In the genomic region with DNA sequence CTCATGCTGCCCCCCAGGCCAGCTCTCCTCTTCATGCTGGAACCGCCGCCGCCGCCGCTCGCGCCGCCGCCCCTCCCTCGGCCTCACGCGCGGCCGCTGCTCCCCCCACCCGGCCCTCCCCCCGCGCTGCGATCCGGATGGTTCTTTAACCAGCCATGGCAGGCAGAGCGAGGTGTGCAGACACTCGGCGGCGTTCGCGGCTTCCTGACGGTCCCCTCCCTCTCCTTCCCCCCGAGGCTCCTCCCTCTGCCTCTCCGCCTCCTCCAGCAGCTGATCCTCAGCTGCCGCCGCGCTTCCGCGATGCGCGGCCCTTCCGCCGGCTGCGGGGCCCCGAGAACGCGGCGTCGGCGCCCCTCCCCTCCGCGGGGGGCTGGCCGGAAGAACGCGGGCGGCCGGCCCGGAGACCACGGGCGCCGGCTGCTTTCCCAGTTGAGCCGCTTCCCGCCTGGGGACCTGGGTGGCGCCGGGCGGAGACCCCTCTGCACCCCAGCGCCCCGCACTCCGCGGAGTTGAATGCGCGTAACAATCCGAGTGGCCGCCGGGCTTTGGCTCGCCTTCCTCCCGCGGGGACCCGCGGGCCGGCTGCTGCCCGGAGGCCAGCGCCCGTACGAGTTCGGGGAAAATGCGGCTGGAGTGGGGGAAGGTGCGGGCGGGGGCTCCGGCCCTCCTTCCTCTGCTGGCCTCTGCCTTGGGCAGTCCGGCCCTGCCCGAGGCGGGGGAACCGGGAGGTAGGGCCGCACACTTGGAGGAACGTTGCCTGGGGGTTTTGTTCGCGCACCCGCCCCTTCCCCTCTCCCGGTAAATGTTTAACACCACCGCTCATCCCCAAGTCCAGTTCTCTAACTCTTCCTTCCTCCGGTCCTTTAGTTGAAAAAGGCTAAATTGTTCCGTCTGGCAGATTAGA, we compare ENCODE assay signal across 1 cellular context.
TF ChIP-seq lines count a peak whose summit lies in the region.

A gene with protein sequence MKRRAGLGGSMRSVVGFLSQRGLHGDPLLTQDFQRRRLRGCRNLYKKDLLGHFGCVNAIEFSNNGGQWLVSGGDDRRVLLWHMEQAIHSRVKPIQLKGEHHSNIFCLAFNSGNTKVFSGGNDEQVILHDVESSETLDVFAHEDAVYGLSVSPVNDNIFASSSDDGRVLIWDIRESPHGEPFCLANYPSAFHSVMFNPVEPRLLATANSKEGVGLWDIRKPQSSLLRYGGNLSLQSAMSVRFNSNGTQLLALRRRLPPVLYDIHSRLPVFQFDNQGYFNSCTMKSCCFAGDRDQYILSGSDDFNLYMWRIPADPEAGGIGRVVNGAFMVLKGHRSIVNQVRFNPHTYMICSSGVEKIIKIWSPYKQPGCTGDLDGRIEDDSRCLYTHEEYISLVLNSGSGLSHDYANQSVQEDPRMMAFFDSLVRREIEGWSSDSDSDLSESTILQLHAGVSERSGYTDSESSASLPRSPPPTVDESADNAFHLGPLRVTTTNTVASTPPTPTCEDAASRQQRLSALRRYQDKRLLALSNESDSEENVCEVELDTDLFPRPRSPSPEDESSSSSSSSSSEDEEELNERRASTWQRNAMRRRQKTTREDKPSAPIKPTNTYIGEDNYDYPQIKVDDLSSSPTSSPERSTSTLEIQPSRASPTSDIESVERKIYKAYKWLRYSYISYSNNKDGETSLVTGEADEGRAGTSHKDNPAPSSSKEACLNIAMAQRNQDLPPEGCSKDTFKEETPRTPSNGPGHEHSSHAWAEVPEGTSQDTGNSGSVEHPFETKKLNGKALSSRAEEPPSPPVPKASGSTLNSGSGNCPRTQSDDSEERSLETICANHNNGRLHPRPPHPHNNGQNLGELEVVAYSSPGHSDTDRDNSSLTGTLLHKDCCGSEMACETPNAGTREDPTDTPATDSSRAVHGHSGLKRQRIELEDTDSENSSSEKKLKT (minus strand): TSS at position 176 of the 904 bp plus-strand sequence. CDS start 141 bp downstream, at position 35.

TF ChIP-seq in H1, 55 proteins besides CTCF, POLR2A, EP300 and RAD21:
- 0 out of 4 replicates have a peak, but pooled peaks have one; percentile 21 to 69 for TF ChIP-seq HDAC2 (IDR thresholded peaks at IDR 0.05; ENCODE audit: borderline replicate concordance in 1 of 2, low read depth in 2 of 2, low read length in 2 of 2)
- no peak for TF ChIP-seq KDM5A (IDR thresholded peaks at IDR 0.05; ENCODE audit: low read length)
- TF ChIP-seq, protein P1, sequence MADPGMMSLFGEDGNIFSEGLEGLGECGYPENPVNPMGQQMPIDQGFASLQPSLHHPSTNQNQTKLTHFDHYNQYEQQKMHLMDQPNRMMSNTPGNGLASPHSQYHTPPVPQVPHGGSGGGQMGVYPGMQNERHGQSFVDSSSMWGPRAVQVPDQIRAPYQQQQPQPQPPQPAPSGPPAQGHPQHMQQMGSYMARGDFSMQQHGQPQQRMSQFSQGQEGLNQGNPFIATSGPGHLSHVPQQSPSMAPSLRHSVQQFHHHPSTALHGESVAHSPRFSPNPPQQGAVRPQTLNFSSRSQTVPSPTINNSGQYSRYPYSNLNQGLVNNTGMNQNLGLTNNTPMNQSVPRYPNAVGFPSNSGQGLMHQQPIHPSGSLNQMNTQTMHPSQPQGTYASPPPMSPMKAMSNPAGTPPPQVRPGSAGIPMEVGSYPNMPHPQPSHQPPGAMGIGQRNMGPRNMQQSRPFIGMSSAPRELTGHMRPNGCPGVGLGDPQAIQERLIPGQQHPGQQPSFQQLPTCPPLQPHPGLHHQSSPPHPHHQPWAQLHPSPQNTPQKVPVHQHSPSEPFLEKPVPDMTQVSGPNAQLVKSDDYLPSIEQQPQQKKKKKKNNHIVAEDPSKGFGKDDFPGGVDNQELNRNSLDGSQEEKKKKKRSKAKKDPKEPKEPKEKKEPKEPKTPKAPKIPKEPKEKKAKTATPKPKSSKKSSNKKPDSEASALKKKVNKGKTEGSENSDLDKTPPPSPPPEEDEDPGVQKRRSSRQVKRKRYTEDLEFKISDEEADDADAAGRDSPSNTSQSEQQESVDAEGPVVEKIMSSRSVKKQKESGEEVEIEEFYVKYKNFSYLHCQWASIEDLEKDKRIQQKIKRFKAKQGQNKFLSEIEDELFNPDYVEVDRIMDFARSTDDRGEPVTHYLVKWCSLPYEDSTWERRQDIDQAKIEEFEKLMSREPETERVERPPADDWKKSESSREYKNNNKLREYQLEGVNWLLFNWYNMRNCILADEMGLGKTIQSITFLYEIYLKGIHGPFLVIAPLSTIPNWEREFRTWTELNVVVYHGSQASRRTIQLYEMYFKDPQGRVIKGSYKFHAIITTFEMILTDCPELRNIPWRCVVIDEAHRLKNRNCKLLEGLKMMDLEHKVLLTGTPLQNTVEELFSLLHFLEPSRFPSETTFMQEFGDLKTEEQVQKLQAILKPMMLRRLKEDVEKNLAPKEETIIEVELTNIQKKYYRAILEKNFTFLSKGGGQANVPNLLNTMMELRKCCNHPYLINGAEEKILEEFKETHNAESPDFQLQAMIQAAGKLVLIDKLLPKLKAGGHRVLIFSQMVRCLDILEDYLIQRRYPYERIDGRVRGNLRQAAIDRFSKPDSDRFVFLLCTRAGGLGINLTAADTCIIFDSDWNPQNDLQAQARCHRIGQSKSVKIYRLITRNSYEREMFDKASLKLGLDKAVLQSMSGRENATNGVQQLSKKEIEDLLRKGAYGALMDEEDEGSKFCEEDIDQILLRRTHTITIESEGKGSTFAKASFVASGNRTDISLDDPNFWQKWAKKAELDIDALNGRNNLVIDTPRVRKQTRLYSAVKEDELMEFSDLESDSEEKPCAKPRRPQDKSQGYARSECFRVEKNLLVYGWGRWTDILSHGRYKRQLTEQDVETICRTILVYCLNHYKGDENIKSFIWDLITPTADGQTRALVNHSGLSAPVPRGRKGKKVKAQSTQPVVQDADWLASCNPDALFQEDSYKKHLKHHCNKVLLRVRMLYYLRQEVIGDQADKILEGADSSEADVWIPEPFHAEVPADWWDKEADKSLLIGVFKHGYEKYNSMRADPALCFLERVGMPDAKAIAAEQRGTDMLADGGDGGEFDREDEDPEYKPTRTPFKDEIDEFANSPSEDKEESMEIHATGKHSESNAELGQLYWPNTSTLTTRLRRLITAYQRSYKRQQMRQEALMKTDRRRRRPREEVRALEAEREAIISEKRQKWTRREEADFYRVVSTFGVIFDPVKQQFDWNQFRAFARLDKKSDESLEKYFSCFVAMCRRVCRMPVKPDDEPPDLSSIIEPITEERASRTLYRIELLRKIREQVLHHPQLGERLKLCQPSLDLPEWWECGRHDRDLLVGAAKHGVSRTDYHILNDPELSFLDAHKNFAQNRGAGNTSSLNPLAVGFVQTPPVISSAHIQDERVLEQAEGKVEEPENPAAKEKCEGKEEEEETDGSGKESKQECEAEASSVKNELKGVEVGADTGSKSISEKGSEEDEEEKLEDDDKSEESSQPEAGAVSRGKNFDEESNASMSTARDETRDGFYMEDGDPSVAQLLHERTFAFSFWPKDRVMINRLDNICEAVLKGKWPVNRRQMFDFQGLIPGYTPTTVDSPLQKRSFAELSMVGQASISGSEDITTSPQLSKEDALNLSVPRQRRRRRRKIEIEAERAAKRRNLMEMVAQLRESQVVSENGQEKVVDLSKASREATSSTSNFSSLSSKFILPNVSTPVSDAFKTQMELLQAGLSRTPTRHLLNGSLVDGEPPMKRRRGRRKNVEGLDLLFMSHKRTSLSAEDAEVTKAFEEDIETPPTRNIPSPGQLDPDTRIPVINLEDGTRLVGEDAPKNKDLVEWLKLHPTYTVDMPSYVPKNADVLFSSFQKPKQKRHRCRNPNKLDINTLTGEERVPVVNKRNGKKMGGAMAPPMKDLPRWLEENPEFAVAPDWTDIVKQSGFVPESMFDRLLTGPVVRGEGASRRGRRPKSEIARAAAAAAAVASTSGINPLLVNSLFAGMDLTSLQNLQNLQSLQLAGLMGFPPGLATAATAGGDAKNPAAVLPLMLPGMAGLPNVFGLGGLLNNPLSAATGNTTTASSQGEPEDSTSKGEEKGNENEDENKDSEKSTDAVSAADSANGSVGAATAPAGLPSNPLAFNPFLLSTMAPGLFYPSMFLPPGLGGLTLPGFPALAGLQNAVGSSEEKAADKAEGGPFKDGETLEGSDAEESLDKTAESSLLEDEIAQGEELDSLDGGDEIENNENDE (IDR thresholded peaks at IDR 0.05; ENCODE audit: insufficient replicate concordance, low read length), result no peak
- no peak for TF ChIP-seq NANOG (IDR thresholded peaks at IDR 0.05; ENCODE audit: insufficient read depth, low read depth, low read length, poor library complexity, severe bottlenecking)
- peak; percentile 27; the same call in 1 of the 2 replicates for TF ChIP-seq CHD2 (IDR thresholded peaks at IDR 0.05; ENCODE audit: low read length)
- no peak for TF ChIP-seq SIX5 (IDR thresholded peaks at IDR 0.05; ENCODE audit: low read depth, low read length)
- peak; percentile 89 for TF ChIP-seq RBBP5 (IDR thresholded peaks at IDR 0.05; ENCODE audit: borderline replicate concordance, low read depth, low read length)
- TF ChIP-seq TBP (IDR thresholded peaks at IDR 0.05; ENCODE audit: low read depth, low read length), result peak; percentile 8; the same call in 1 of the 2 replicates
- no peak for TF ChIP-seq BACH1 (IDR thresholded peaks at IDR 0.05; ENCODE audit: low read length)
- 0 out of 2 replicates have a peak, but pooled peaks have one; percentile 12 for TF ChIP-seq TCF12 (IDR thresholded peaks at IDR 0.05; ENCODE audit: low read depth, low read length)
- TF ChIP-seq EZH2 (IDR thresholded peaks at IDR 0.05; ENCODE audit: low read depth, low read length, severe bottlenecking), result peak; percentile 37
- TF ChIP-seq SUZ12 (IDR thresholded peaks at IDR 0.05; ENCODE audit: low read length), result peak; percentile 48
- no peak for TF ChIP-seq MAFK (IDR thresholded peaks at IDR 0.05; ENCODE audit: low read depth, low read length)
- TF ChIP-seq HDAC6 (IDR thresholded peaks at IDR 0.05; ENCODE audit: low read depth, low read length), result no peak
- TF ChIP-seq ASH2L (IDR thresholded peaks at IDR 0.05; ENCODE audit: low read length), result peak; percentile 93
- peak; percentile 87 for TF ChIP-seq KDM4A (IDR thresholded peaks at IDR 0.05; ENCODE audit: low read depth, low read length, severe bottlenecking)
- TF ChIP-seq TEAD4 (IDR thresholded peaks at IDR 0.05; ENCODE audit: low read depth, low read length), result no peak; the same call in 1 of the 2 replicates
- TF ChIP-seq GABPA (IDR thresholded peaks at IDR 0.05; ENCODE audit: borderline replicate concordance, insufficient read depth, low read length), result no peak
- TF ChIP-seq CTBP2 (IDR thresholded peaks at IDR 0.05; ENCODE audit: borderline replicate concordance, insufficient read depth, insufficient read length, low read length), result peak; percentile 70
- TF ChIP-seq PHF8 (conservative IDR thresholded peaks at IDR 0.05; ENCODE audit: low read depth, low read length), result peak; percentile 59
- peak; percentile 64; the same call in 1 of the 2 replicates for TF ChIP-seq TAF1 (IDR thresholded peaks at IDR 0.05; ENCODE audit: low read depth, low read length)
- TF ChIP-seq SIN3A (conservative IDR thresholded peaks at IDR 0.05 in 1 of 2, IDR thresholded peaks at IDR 0.05 in 1 of 2; ENCODE audit: low read depth in 1 of 2, low read length in 2 of 2), result peak; percentile 87 to 92
- no peak for TF ChIP-seq NRF1 (IDR thresholded peaks at IDR 0.05; ENCODE audit: low read depth, low read length)
- no peak for TF ChIP-seq KDM1A (IDR thresholded peaks at IDR 0.05; ENCODE audit: borderline replicate concordance, low read length)
- TF ChIP-seq ZNF274 (IDR thresholded peaks at IDR 0.05; ENCODE audit: borderline replicate concordance, extremely low read depth, low read length), result no peak
- peak; percentile 71; the same call in 1 of the 2 replicates for TF ChIP-seq POLR2AphosphoS5 (IDR thresholded peaks at IDR 0.05; ENCODE audit: low read depth, low read length)
